19 cellular contexts compared by ENCODE assay signal in the genomic region with DNA sequence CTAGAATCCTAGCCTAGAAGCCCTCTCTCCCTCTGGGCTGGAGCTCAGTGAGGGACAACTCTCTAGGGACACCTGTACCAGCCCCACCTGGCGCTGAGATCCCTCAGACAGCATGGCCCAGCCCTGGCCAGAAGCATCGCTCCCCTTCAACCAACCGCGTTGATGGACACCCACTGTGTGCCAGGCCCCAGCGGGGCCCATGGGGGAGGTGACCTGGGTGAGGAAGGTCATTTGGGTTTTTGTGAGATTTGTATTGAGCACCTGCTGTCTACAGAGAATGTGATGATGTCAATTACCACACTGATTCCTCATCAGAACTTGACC. TPM values are rescaled to one million over a fixed set of nuclear protein-coding genes. Genes with fewer than 3 reads are reported as not detected.
A peak's percentile ranks its signal among the peaks of the same experiment; 100 is the strongest.
DNase-seq lines count a peak whose midpoint lies in the region; ATAC-seq lines count a peak whose summit lies in the region.
"Had no signal": no experiment of that assay in that cellular context is flagged by ENCODE, and none has a peak within 500 bp of the region (broad histone marks: within the 10 kb centered on the region; RNA-seq: fewer than 3 reads in every experiment).

No MANE protein-coding gene starts in this region.

- peaks cover 15% of the 10 kb centered on the region for H3K4me1 Mint-ChIP-seq in activated CD4-positive, alpha-beta T cell treated with anti-CD3 and anti-CD28 coated beads, Interleukin-2, amount 10 ng/mL, durations not matched to agents 24 days and 14 days
- peaks cover 8 to 11% (median 9%) of the 10 kb centered on the region in 3 donors for H3K4me1 Mint-ChIP-seq in IgD-negative memory B cell
- H3K4me1 Mint-ChIP-seq in activated T-helper 17 cell treated with anti-CD3 and anti-CD28 coated beads, Interleukin-2, amount 50 U/mL, for 72 hours: no peaks in the 10 kb centered on the region
- peaks cover 13 to 18% of the 10 kb centered on the region in 2 donors for H3K4me1 Mint-ChIP-seq in natural killer cell treated with Interleukin-12 subunit alpha and Interleukin-12 subunit beta and Interleukin-15 and Interleukin-18, amount 100 ng/mL, for 72 hours (ENCODE audit: low read depth in 2 of 2)

- peak overlapping the region; percentile 21 for H3K4me3 Mint-ChIP-seq in activated CD4-positive, alpha-beta T cell treated with anti-CD3 and anti-CD28 coated beads, Interleukin-2, amount 10 ng/mL, durations not matched to agents 24 days and 14 days
- H3K4me3 Mint-ChIP-seq in IgD-negative memory B cell: peak overlapping the region in 3 of 4 donors; percentile 67 to 82 (median 73)
- peak overlapping the region; percentile 32 for H3K4me3 Mint-ChIP-seq in activated T-helper 17 cell treated with anti-CD3 and anti-CD28 coated beads, Interleukin-2, amount 50 U/mL, for 72 hours
- no peak overlapping the region for H3K4me3 Mint-ChIP-seq in natural killer cell treated with Interleukin-12 subunit alpha and Interleukin-12 subunit beta and Interleukin-15 and Interleukin-18, amount 100 ng/mL, for 72 hours
- H3K4me3 Mint-ChIP-seq: activated CD8-positive, alpha-beta memory T cell treated with anti-CD3 and anti-CD28 coated beads, Interleukin-2, amount 10 ng/mL, durations not matched to agents 7 days and 5 days had no signal

- H3K79me2 ChIP-seq in GM23248 (ENCODE audit: insufficient read depth): peaks cover 21% of the 10 kb centered on the region

- no peaks in the 10 kb centered on the region for H3K27me3 ChIP-seq in GM23248 (replicated peaks; ENCODE audit: insufficient read depth)

- 91 to 97% methylated on average over 5 of the region's 5 CpGs for WGBS in GM23248 (ENCODE audit: low coverage in 1 of 2, low lambda C conversion rate in 2 of 2, missing lambda C conversion rate in 2 of 2), 2 experiments

- no peaks in the 10 kb centered on the region for H3K9me2 ChIP-seq in GM23248 (ENCODE audit: insufficient read depth)

- peaks cover 9% of the 10 kb centered on the region; the same call in 1 of the 2 replicates for H3K4me1 ChIP-seq in GM23248 (ENCODE audit: insufficient read depth)

- no peaks in the 10 kb centered on the region for H4K20me1 ChIP-seq in GM23248 (ENCODE audit: insufficient read depth)

- DNase-seq in activated CD4-positive, alpha-beta T cell treated with anti-CD3 and anti-CD28 coated beads, Interleukin-2, amount 10 ng/mL, durations not matched to agents 24 days and 14 days: no peak
- DNase-seq in activated CD4-positive, alpha-beta T cell treated with anti-CD3 and anti-CD28 coated beads, Interleukin-2, amount 50 U/mL, for 4 hours: no peak
- DNase-seq in natural killer cell treated with Interleukin-12 subunit alpha and Interleukin-12 subunit beta and Interleukin-15 and Interleukin-18, amount 100 ng/mL, for 72 hours (ENCODE audit: low spot score): no peak
- DNase-seq in NCI-H2107 treated with DMSO at 0.1 percent for 48 hours (lab: John Stamatoyannopoulos, UW; ENCODE audit: unreplicated experiment): no peak
- DNase-seq in GM23248: no peak
- DNase-seq: activated CD8-positive, alpha-beta memory T cell treated with anti-CD3 and anti-CD28 coated beads, Interleukin-2, amount 10 ng/mL, durations not matched to agents 7 days and 5 days; activated effector memory CD4-positive, alpha-beta T cell treated with Interleukin-2 at 50 U/mL for 16 hours; DMS79 treated with DMSO at 0.1 percent for 48 hours; mammary epithelial cell; NCI-H1436 treated with DMSO at 0.1 percent for 48 hours; NCI-H2227 treated with DMSO at 0.1 percent for 48 hours; stimulated activated CD4-positive, alpha-beta T cell treated with anti-CD3 and anti-CD28 coated beads, Interleukin-12 subunit alpha, Interleukin-12 subunit beta, amount 100 ng/mL, for 4 hours; WERI-Rb-1 had no signal

- intact Hi-C loops in activated CD4-positive, alpha-beta T cell treated with anti-CD3 and anti-CD28 coated beads, Interleukin-2, amount 10 ng/mL, durations not matched to agents 24 days and 14 days (cut with micrococcal nuclease): no loop called here

- in situ Hi-C loops in GM23248 (cut with MboI): loop anchor here (10.0 kb wide), 1 partner anchor 54 kb away; no protein-coding TSS in a partner anchor

- no peak overlapping the region for H3K27ac ChIP-seq in GM23248
- H3K27ac ChIP-seq: C4-2B, WERI-Rb-1 had no signal

- H3F3A ChIP-seq in GM23248 (ENCODE audit: insufficient read depth): 0 out of 2 replicates have a peak, but pooled peaks cover 4% of the 10 kb centered on the region

- no peak overlapping the region for H3K4me2 ChIP-seq in GM23248 (ENCODE audit: unreplicated experiment)

- H3K27ac Mint-ChIP-seq in activated CD4-positive, alpha-beta T cell treated with anti-CD3 and anti-CD28 coated beads, Interleukin-2, amount 10 ng/mL, durations not matched to agents 24 days and 14 days: peak overlapping the region; percentile 71
- peak overlapping the region; percentile 87 to 97 (median 95) for H3K27ac Mint-ChIP-seq in IgD-negative memory B cell
- H3K27ac Mint-ChIP-seq in activated T-helper 17 cell treated with anti-CD3 and anti-CD28 coated beads, Interleukin-2, amount 50 U/mL, for 72 hours: no peak overlapping the region
- peak overlapping the region; percentile 64 to 92 for H3K27ac Mint-ChIP-seq in natural killer cell treated with Interleukin-12 subunit alpha and Interleukin-12 subunit beta and Interleukin-15 and Interleukin-18, amount 100 ng/mL, for 72 hours
- H3K27ac Mint-ChIP-seq: activated CD8-positive, alpha-beta memory T cell treated with anti-CD3 and anti-CD28 coated beads, Interleukin-2, amount 10 ng/mL, durations not matched to agents 7 days and 5 days had no signal

- no peaks in the 10 kb centered on the region for H3K9me3 ChIP-seq in GM23248 (ENCODE audit: low read depth)
- H3K9me3 ChIP-seq: transverse colon had no signal

- no peak overlapping the region for H3K9ac ChIP-seq in GM23248

- H3K9me3 Mint-ChIP-seq in activated CD4-positive, alpha-beta T cell treated with anti-CD3 and anti-CD28 coated beads, Interleukin-2, amount 10 ng/mL, durations not matched to agents 24 days and 14 days: no peaks in the 10 kb centered on the region
- H3K9me3 Mint-ChIP-seq in IgD-negative memory B cell: no peaks in the 10 kb centered on the region
- H3K9me3 Mint-ChIP-seq in activated T-helper 17 cell treated with anti-CD3 and anti-CD28 coated beads, Interleukin-2, amount 50 U/mL, for 72 hours: no peaks in the 10 kb centered on the region
- no peaks in the 10 kb centered on the region for H3K9me3 Mint-ChIP-seq in natural killer cell treated with Interleukin-12 subunit alpha and Interleukin-12 subunit beta and Interleukin-15 and Interleukin-18, amount 100 ng/mL, for 72 hours

- H3K4me3 ChIP-seq in GM23248: no peak overlapping the region
- H3K4me3 ChIP-seq: transverse colon had no signal

- H3K27me3 Mint-ChIP-seq in activated CD4-positive, alpha-beta T cell treated with anti-CD3 and anti-CD28 coated beads, Interleukin-2, amount 10 ng/mL, durations not matched to agents 24 days and 14 days: peaks cover 4% of the 10 kb centered on the region
- no peaks in the 10 kb centered on the region for H3K27me3 Mint-ChIP-seq in IgD-negative memory B cell
- no peaks in the 10 kb centered on the region for H3K27me3 Mint-ChIP-seq in activated T-helper 17 cell treated with anti-CD3 and anti-CD28 coated beads, Interleukin-2, amount 50 U/mL, for 72 hours
- no peaks in the 10 kb centered on the region for H3K27me3 Mint-ChIP-seq in natural killer cell treated with Interleukin-12 subunit alpha and Interleukin-12 subunit beta and Interleukin-15 and Interleukin-18, amount 100 ng/mL, for 72 hours

- ATAC-seq in activated T-helper 17 cell treated with anti-CD3 and anti-CD28 coated beads, Interleukin-2, amount 50 U/mL, for 72 hours (replicated peaks): no peak
- ATAC-seq in natural killer cell treated with Interleukin-12 subunit alpha and Interleukin-12 subunit beta and Interleukin-15 and Interleukin-18, amount 100 ng/mL, for 72 hours: no peak
- no peak for ATAC-seq in GM21360 (IDR thresholded peaks at IDR 0.05; ENCODE audit: unreplicated experiment)
- ATAC-seq: activated CD8-positive, alpha-beta memory T cell treated with anti-CD3 and anti-CD28 coated beads, Interleukin-2, amount 10 ng/mL, durations not matched to agents 7 days and 5 days had no signal

- no peaks in the 10 kb centered on the region for H3K36me3 ChIP-seq in GM23248 (ENCODE audit: low read depth)
- H3K36me3 ChIP-seq: transverse colon had no signal

- no peak overlapping the region for H2AFZ ChIP-seq in GM23248

- peaks cover 15% of the 10 kb centered on the region for H3K36me3 Mint-ChIP-seq in activated CD4-positive, alpha-beta T cell treated with anti-CD3 and anti-CD28 coated beads, Interleukin-2, amount 10 ng/mL, durations not matched to agents 24 days and 14 days (ENCODE audit: low read depth)
- H3K36me3 Mint-ChIP-seq in IgD-negative memory B cell: no peaks in the 10 kb centered on the region
- H3K36me3 Mint-ChIP-seq in activated T-helper 17 cell treated with anti-CD3 and anti-CD28 coated beads, Interleukin-2, amount 50 U/mL, for 72 hours (ENCODE audit: low read depth): peaks cover 31% of the 10 kb centered on the region
- H3K36me3 Mint-ChIP-seq in natural killer cell treated with Interleukin-12 subunit alpha and Interleukin-12 subunit beta and Interleukin-15 and Interleukin-18, amount 100 ng/mL, for 72 hours: no peaks in the 10 kb centered on the region
- H3K36me3 Mint-ChIP-seq: activated CD8-positive, alpha-beta memory T cell treated with anti-CD3 and anti-CD28 coated beads, Interleukin-2, amount 10 ng/mL, durations not matched to agents 7 days and 5 days had no signal

RNA-seq across cellular contexts. Expression of gene ARRDC2, which starts 9.2 kb away (rescaled TPM):
- total RNA-seq in activated CD4-positive, alpha-beta T cell treated with anti-CD3 and anti-CD28 coated beads, Interleukin-2, amount 10 ng/mL, durations not matched to agents 24 days and 14 days: 41.3 and 41.7 TPM in 2 replicates
- polyA plus RNA-seq in IgD-negative memory B cell (42.4 TPM), GM23248 (2016; fragmentation: Nextera tagmentation; extraction: Ambion mirVana) (5.4 and 5.7 TPM in 2 replicates)
- 10 to 100 TPM; 32.0 to 98.0 TPM for total RNA-seq in activated T-helper 17 cell treated with anti-CD3 and anti-CD28 coated beads, Interleukin-2, amount 50 U/mL, for 72 hours
- total RNA-seq in natural killer cell treated with Interleukin-12 subunit alpha and Interleukin-12 subunit beta and Interleukin-15 and Interleukin-18, amount 100 ng/mL, for 72 hours: 10 to 100 TPM; 34.0 to 34.8 TPM
- total RNA-seq in GM23248 (2014; rRNA removed; shearing (Covaris generic)): 15.9 and 19.7 TPM in 2 replicates

RNA-seq across cellular contexts. Expression of gene KCNN1, which starts 31.9 kb away (rescaled TPM):
- total RNA-seq in activated CD4-positive, alpha-beta T cell treated with anti-CD3 and anti-CD28 coated beads, Interleukin-2, amount 10 ng/mL, durations not matched to agents 24 days and 14 days: 0.62 TPM in 1 of 2 replicates, not detected in the other
- polyA plus RNA-seq in IgD-negative memory B cell: not detected
- total RNA-seq in activated T-helper 17 cell treated with anti-CD3 and anti-CD28 coated beads, Interleukin-2, amount 50 U/mL, for 72 hours: under 1 TPM; 0.50 to 0.61 TPM
- total RNA-seq in natural killer cell treated with Interleukin-12 subunit alpha and Interleukin-12 subunit beta and Interleukin-15 and Interleukin-18, amount 100 ng/mL, for 72 hours: 1 to 10 TPM; 1.0 to 1.3 TPM
- total RNA-seq in GM23248 (2014; rRNA removed; shearing (Covaris generic)): not detected in 2 replicates
- not detected in 2 replicates for polyA plus RNA-seq in GM23248 (2016; fragmentation: Nextera tagmentation; extraction: Ambion mirVana)
- total RNA-seq: MCF 10A had no signal
